In the genomic region with DNA sequence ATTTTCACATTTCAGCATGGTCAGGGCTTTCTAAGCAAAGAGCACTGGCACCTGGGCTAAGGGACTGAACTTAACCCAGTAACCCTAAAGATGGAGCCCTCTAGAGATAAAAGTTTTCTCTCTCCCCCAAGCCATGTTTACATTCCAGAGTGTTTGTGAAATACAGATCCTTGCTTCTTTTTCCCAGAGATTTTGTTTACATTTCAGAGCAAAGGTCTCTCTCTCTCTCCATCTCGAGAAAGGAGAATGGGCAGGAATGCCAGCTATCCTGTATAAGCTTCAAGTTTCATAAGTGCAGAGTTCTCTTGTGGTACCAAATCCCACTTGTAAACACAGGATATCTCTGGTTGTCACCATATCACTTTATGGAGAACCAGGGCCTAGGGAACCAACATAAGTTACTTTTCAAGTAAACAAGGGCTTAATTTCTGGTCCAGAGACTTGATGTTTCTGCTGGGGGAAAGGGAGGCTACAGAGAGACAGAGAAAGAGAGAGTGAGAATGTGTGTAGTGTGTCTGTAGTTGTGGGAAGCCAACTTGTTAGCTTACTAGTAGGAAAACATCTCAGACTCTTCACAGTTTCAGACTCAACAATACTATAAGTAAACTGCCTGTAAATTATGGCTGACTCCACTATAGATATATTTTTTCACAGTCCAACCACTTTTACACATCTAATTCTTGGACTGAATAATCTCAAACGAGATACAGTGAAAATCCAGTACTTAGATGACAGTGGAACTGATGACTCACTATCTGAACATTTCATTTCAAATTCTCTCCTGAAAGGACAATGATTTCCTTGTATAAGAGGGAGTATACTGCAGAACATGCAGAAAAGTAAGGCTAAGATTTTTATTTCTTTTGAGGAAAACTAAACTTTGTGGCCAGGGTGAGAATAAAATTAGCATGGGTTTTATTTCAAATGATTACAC, we compare ENCODE assay signal across 1 cellular context.
TF ChIP-seq lines count a peak whose summit lies in the region.

No MANE protein-coding gene starts in this region.

TF ChIP-seq in HepG2, 621 proteins besides CTCF, POLR2A, EP300 and RAD21 (continued from another document and continues in another):
- TF ChIP-seq, protein P1, sequence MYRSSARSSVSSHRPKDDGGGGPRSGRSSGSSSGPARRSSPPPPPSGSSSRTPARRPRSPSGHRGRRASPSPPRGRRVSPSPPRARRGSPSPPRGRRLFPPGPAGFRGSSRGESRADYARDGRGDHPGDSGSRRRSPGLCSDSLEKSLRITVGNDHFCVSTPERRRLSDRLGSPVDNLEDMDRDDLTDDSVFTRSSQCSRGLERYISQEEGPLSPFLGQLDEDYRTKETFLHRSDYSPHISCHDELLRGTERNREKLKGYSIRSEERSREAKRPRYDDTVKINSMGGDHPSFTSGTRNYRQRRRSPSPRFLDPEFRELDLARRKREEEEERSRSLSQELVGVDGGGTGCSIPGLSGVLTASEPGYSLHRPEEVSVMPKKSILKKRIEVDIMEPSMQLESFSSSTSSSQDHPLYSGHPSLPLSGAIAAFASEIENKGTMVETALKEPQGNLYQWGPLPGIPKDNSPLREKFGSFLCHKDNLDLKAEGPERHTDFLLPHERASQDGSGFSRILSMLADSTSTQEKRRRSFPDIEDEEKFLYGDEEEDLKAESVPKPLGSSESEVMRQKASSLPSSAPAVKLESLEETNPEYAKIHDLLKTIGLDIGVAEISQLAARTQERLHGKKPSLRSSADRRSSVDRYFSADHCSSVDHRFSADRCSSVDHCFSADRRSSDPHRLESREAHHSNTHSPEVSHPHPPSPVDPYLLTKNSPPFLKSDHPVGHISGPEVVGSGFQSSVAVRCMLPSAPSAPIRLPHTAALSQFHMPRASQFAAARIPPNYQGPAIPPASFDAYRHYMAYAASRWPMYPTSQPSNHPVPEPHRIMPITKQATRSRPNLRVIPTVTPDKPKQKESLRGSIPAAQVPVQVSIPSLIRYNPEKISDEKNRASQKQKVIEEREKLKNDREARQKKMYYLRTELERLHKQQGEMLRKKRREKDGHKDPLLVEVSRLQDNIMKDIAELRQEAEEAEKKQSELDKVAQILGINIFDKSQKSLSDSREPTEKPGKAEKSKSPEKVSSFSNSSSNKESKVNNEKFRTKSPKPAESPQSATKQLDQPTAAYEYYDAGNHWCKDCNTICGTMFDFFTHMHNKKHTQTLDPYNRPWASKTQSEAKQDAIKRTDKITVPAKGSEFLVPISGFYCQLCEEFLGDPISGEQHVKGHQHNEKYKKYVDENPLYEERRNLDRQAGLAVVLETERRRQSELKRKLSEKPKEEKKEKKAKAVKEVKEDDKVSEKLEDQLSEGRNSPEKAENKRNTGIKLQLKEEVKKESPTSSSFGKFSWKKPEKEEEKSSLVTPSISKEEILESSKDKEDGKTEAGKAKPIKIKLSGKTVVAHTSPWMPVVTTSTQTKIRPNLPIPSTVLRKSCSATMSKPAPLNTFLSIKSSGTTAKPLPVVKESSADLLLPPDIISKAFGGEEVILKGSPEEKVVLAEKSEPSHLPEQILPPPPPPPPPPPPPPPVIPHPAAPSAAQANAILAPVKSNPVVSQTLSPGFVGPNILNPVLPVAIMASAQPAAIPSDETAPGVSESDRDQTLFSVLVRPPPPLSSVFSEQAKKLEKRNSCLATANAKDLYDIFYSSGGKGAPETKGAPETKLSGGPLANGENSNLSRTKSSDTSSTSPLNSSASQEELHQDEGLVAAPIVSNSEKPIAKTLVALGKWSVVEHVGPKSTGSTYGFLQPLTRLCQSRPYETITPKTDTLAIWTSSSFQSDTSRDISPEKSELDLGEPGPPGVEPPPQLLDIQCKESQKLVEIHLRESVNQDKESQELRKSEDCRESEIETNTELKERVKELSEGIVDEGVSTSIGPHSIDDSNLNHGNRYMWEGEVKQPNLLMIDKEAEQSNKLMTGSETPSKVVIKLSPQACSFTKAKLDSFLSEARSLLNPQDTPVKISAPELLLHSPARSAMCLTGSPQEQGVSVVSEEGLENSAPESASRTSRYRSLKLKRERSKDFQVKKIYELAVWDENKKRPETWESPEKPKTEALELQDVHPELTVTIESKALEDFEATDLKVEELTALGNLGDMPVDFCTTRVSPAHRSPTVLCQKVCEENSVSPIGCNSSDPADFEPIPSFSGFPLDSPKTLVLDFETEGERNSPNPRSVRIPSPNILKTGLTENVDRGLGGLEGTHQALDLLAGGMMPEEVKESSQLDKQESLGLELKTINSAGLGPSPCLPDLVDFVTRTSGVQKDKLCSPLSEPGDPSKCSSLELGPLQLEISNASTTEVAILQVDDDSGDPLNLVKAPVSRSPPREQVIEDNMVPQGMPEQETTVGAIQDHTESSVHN (CRISPR knock-in tag; IDR thresholded peaks at IDR 0.05), result no peak
- TF ChIP-seq SALL2 (CRISPR knock-in tag; IDR thresholded peaks at IDR 0.05) (no peak), SMAD3 (CRISPR knock-in tag; IDR thresholded peaks at IDR 0.05) (peak; percentile 48; the same call in 1 of the 2 replicates), ATF1 (CRISPR knock-in tag; IDR thresholded peaks at IDR 0.05) (no peak), FOXA1 (IDR thresholded peaks at IDR 0.05) (no peak), FOXA1 (CRISPR knock-in tag; IDR thresholded peaks at IDR 0.05) (peak; percentile 86), AGO1 (IDR thresholded peaks at IDR 0.05; ENCODE audit: low read depth, low read length, poor library complexity, severe bottlenecking) (no peak), ZNF124 (CRISPR knock-in tag; IDR thresholded peaks at IDR 0.05) (0 out of 2 replicates have a peak, but pooled peaks have one; percentile 52), ZFP36 (IDR thresholded peaks at IDR 0.05; ENCODE audit: borderline replicate concordance, low read depth, low read length, partially characterized antibody) (no peak), ERF (CRISPR knock-in tag; IDR thresholded peaks at IDR 0.05) (no peak), KDM2A (CRISPR knock-in tag; IDR thresholded peaks at IDR 0.05; ENCODE audit: borderline replicate concordance, low read depth) (no peak), AHR (CRISPR knock-in tag; IDR thresholded peaks at IDR 0.05) (no peak), ZNF549 (CRISPR knock-in tag; IDR thresholded peaks at IDR 0.05) (no peak), HOXD1 (CRISPR knock-in tag; IDR thresholded peaks at IDR 0.05) (no peak), SOX5 (CRISPR knock-in tag; IDR thresholded peaks at IDR 0.05; ENCODE audit: borderline replicate concordance) (peak; percentile 84)
- TF ChIP-seq, protein P2, sequence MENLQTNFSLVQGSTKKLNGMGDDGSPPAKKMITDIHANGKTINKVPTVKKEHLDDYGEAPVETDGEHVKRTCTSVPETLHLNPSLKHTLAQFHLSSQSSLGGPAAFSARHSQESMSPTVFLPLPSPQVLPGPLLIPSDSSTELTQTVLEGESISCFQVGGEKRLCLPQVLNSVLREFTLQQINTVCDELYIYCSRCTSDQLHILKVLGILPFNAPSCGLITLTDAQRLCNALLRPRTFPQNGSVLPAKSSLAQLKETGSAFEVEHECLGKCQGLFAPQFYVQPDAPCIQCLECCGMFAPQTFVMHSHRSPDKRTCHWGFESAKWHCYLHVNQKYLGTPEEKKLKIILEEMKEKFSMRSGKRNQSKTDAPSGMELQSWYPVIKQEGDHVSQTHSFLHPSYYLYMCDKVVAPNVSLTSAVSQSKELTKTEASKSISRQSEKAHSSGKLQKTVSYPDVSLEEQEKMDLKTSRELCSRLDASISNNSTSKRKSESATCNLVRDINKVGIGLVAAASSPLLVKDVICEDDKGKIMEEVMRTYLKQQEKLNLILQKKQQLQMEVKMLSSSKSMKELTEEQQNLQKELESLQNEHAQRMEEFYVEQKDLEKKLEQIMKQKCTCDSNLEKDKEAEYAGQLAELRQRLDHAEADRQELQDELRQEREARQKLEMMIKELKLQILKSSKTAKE (CRISPR knock-in tag; IDR thresholded peaks at IDR 0.05; ENCODE audit: borderline replicate concordance), result no peak
- TF ChIP-seq, protein P3, sequence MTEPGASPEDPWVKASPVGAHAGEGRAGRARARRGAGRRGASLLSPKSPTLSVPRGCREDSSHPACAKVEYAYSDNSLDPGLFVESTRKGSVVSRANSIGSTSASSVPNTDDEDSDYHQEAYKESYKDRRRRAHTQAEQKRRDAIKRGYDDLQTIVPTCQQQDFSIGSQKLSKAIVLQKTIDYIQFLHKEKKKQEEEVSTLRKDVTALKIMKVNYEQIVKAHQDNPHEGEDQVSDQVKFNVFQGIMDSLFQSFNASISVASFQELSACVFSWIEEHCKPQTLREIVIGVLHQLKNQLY (CRISPR knock-in tag; IDR thresholded peaks at IDR 0.05), result no peak
- TF ChIP-seq, protein P4, sequence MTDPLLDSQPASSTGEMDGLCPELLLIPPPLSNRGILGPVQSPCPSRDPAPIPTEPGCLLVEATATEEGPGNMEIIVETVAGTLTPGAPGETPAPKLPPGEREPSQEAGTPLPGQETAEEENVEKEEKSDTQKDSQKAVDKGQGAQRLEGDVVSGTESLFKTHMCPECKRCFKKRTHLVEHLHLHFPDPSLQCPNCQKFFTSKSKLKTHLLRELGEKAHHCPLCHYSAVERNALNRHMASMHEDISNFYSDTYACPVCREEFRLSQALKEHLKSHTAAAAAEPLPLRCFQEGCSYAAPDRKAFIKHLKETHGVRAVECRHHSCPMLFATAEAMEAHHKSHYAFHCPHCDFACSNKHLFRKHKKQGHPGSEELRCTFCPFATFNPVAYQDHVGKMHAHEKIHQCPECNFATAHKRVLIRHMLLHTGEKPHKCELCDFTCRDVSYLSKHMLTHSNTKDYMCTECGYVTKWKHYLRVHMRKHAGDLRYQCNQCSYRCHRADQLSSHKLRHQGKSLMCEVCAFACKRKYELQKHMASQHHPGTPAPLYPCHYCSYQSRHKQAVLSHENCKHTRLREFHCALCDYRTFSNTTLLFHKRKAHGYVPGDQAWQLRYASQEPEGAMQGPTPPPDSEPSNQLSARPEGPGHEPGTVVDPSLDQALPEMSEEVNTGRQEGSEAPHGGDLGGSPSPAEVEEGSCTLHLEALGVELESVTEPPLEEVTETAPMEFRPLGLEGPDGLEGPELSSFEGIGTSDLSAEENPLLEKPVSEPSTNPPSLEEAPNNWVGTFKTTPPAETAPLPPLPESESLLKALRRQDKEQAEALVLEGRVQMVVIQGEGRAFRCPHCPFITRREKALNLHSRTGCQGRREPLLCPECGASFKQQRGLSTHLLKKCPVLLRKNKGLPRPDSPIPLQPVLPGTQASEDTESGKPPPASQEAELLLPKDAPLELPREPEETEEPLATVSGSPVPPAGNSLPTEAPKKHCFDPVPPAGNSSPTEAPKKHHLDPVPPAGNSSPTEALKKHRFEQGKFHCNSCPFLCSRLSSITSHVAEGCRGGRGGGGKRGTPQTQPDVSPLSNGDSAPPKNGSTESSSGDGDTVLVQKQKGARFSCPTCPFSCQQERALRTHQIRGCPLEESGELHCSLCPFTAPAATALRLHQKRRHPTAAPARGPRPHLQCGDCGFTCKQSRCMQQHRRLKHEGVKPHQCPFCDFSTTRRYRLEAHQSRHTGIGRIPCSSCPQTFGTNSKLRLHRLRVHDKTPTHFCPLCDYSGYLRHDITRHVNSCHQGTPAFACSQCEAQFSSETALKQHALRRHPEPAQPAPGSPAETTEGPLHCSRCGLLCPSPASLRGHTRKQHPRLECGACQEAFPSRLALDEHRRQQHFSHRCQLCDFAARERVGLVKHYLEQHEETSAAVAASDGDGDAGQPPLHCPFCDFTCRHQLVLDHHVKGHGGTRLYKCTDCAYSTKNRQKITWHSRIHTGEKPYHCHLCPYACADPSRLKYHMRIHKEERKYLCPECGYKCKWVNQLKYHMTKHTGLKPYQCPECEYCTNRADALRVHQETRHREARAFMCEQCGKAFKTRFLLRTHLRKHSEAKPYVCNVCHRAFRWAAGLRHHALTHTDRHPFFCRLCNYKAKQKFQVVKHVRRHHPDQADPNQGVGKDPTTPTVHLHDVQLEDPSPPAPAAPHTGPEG (CRISPR knock-in tag; IDR thresholded peaks at IDR 0.05), result no peak
- TF ChIP-seq, protein P5, sequence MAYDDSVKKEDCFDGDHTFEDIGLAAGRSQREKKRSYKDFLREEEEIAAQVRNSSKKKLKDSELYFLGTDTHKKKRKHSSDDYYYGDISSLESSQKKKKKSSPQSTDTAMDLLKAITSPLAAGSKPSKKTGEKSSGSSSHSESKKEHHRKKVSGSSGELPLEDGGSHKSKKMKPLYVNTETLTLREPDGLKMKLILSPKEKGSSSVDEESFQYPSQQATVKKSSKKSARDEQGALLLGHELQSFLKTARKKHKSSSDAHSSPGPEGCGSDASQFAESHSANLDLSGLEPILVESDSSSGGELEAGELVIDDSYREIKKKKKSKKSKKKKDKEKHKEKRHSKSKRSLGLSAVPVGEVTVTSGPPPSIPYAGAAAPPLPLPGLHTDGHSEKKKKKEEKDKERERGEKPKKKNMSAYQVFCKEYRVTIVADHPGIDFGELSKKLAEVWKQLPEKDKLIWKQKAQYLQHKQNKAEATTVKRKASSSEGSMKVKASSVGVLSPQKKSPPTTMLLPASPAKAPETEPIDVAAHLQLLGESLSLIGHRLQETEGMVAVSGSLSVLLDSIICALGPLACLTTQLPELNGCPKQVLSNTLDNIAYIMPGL (CRISPR knock-in tag; IDR thresholded peaks at IDR 0.05; ENCODE audit: borderline replicate concordance in 1 of 2, low read depth in 1 of 2), result no peak
- TF ChIP-seq, protein P6, sequence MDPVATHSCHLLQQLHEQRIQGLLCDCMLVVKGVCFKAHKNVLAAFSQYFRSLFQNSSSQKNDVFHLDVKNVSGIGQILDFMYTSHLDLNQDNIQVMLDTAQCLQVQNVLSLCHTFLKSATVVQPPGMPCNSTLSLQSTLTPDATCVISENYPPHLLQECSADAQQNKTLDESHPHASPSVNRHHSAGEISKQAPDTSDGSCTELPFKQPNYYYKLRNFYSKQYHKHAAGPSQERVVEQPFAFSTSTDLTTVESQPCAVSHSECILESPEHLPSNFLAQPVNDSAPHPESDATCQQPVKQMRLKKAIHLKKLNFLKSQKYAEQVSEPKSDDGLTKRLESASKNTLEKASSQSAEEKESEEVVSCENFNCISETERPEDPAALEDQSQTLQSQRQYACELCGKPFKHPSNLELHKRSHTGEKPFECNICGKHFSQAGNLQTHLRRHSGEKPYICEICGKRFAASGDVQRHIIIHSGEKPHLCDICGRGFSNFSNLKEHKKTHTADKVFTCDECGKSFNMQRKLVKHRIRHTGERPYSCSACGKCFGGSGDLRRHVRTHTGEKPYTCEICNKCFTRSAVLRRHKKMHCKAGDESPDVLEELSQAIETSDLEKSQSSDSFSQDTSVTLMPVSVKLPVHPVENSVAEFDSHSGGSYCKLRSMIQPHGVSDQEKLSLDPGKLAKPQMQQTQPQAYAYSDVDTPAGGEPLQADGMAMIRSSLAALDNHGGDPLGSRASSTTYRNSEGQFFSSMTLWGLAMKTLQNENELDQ (CRISPR knock-in tag; IDR thresholded peaks at IDR 0.05; ENCODE audit: borderline replicate concordance), result no peak
